In genomic region chr15:81893182-81893833, GRCh38 we compare ENCODE assay signal across 26 cellular contexts.
DNase-seq lines count a peak whose midpoint lies in the region; ATAC-seq and TF ChIP-seq lines count a peak whose summit lies in the region.
"Had no signal": no experiment of that assay in that cellular context is flagged by ENCODE, and none has a peak within 500 bp of the region (broad histone marks: within the 10 kb centered on the region; RNA-seq: fewer than 3 reads in every experiment).

No MANE protein-coding gene starts in this region.

- DNase-seq in AG10803 (ENCODE audit: low read depth) = peak; percentile 15
- no peak for DNase-seq in HFFc6
- DNase-seq in NCI-H748 treated with DMSO at 0.1 percent for 48 hours (lab: John Stamatoyannopoulos, UW) = peak; percentile 4
- peak; percentile 11 for DNase-seq in fibroblast of villous mesenchyme (ENCODE audit: low read depth)
- DNase-seq in EL = no peak
- no peak for DNase-seq in T-cell
- no peak for DNase-seq in RPMI8226
- DNase-seq: activated CD4-positive, alpha-beta T cell treated with anti-CD3 and anti-CD28 coated beads, Interleukin-2, amount 50 U/mL, for 1 hour; activated CD8-positive, alpha-beta memory T cell treated with anti-CD3 and anti-CD28 coated beads, Interleukin-2, amount 50 U/mL, for 4 hours; activated naive CD8-positive, alpha-beta T cell treated with anti-CD3 and anti-CD28 coated beads, Interleukin-2, amount 50 U/mL, for 24 hours; CD4-positive, alpha-beta T cell; DND-41; head of caudate nucleus; left ventricle myocardium superior; mucosa of descending colon; NCI-H1048; NCI-H526; PC-9; SIG-M5; stimulated activated CD4-positive, alpha-beta T cell treated with anti-CD3 and anti-CD28 coated beads, Interleukin-2, amount 100 ng/mL, for 48 hours; stimulated activated naive CD8-positive, alpha-beta T cell treated with anti-CD3 and anti-CD28 coated beads, Interleukin-15, Interleukin-2, amounts not matched to agents 100 U/mL and 50 U/mL, for 24 hours; transverse colon had no signal

- H3K36me3 Mint-ChIP-seq in HFFc6 (ENCODE audit: low read depth) (no peaks in the 10 kb centered on the region), T-cell (no peaks in the 10 kb centered on the region)
- H3K36me3 Mint-ChIP-seq: brain had no signal

- H3K4me3 Mint-ChIP-seq in HFFc6 = peak overlapping the region; percentile 60; the same call in 1 of the 2 replicates
- no peak overlapping the region for H3K4me3 Mint-ChIP-seq in T-cell
- H3K4me3 Mint-ChIP-seq: activated naive CD8-positive, alpha-beta T cell treated with anti-CD3 and anti-CD28 coated beads, Interleukin-2, amount 50 U/mL, for 24 hours; brain; CD4-positive, alpha-beta T cell; endodermal cell had no signal

- TF ChIP-seq CTCF in AG10803 (conservative IDR thresholded peaks at IDR 0.05; ENCODE audit: low read length) = no peak
- no peak for TF ChIP-seq CTCF in HFFc6 (IDR thresholded peaks at IDR 0.05)
- no peak for TF ChIP-seq CTCF in fibroblast of villous mesenchyme (IDR thresholded peaks at IDR 0.05; ENCODE audit: insufficient read depth, low read depth, low read length)

- H3K27ac Mint-ChIP-seq in HFFc6 (peak overlapping the region; percentile 47; the same call in 1 of the 2 replicates), T-cell (no peak overlapping the region)
- H3K27ac Mint-ChIP-seq: activated naive CD8-positive, alpha-beta T cell treated with anti-CD3 and anti-CD28 coated beads, Interleukin-2, amount 50 U/mL, for 24 hours; CD4-positive, alpha-beta T cell; endodermal cell had no signal

- POLR2A ChIA-PET in T-cell (lab: Charles Lee) = no interaction called here

- H3K4me3 ChIP-seq in AG10803 (ENCODE audit: low read length) (no peak overlapping the region), fibroblast of villous mesenchyme (ENCODE audit: low read depth, low read length) (no peak overlapping the region)
- H3K4me3 ChIP-seq: mucosa of descending colon, PC-9, smooth muscle cell, transverse colon had no signal

- H3K4me1 Mint-ChIP-seq in HFFc6 (ENCODE audit: low read depth) (peaks cover 62% of the 10 kb centered on the region), T-cell (no peaks in the 10 kb centered on the region)
- H3K4me1 Mint-ChIP-seq: activated naive CD8-positive, alpha-beta T cell treated with anti-CD3 and anti-CD28 coated beads, Interleukin-2, amount 50 U/mL, for 24 hours had no signal

- ATAC-seq in GM18909 (IDR thresholded peaks at IDR 0.05; ENCODE audit: poor library complexity, unreplicated experiment) (no peak), T-cell (replicated peaks in 1 of 4) (no peak)
- ATAC-seq: activated naive CD8-positive, alpha-beta T cell treated with anti-CD3 and anti-CD28 coated beads, Interleukin-2, amount 50 U/mL, for 24 hours; left ventricle myocardium superior; mucosa of descending colon; stimulated activated naive CD8-positive, alpha-beta T cell treated with anti-CD3 and anti-CD28 coated beads, Interleukin-15, Interleukin-2, amounts not matched to agents 100 U/mL and 50 U/mL, for 24 hours had no signal

- no peaks in the 10 kb centered on the region for H3K27me3 Mint-ChIP-seq in HFFc6 (ENCODE audit: insufficient read depth)
- peaks cover 0 to 4% of the 10 kb centered on the region in 2 donors for H3K27me3 Mint-ChIP-seq in T-cell

- H3K9me3 Mint-ChIP-seq in HFFc6 = no peaks in the 10 kb centered on the region
- H3K9me3 Mint-ChIP-seq in T-cell = no peaks in the 10 kb centered on the region
- H3K9me3 Mint-ChIP-seq: activated naive CD8-positive, alpha-beta T cell treated with anti-CD3 and anti-CD28 coated beads, Interleukin-2, amount 50 U/mL, for 24 hours; CD4-positive, alpha-beta T cell; endodermal cell had no signal

- CTCF ChIA-PET in T-cell (lab: Charles Lee) = no interaction called here

Comparison
In these comparisons a context has a peak if more than half of its experiments do, and no peak if none do; other contexts are left out.
1. DNase-seq: peak in AG10803 (single experiment), NCI-H748 treated with DMSO at 0.1 percent for 48 hours (single experiment) and fibroblast of villous mesenchyme (single experiment); none in HFFc6 (single experiment), EL (single experiment), T-cell (0 of 34) and RPMI8226 (single experiment).